Comparison of ENCODE assay signal across 8 cellular contexts in the genomic region with DNA sequence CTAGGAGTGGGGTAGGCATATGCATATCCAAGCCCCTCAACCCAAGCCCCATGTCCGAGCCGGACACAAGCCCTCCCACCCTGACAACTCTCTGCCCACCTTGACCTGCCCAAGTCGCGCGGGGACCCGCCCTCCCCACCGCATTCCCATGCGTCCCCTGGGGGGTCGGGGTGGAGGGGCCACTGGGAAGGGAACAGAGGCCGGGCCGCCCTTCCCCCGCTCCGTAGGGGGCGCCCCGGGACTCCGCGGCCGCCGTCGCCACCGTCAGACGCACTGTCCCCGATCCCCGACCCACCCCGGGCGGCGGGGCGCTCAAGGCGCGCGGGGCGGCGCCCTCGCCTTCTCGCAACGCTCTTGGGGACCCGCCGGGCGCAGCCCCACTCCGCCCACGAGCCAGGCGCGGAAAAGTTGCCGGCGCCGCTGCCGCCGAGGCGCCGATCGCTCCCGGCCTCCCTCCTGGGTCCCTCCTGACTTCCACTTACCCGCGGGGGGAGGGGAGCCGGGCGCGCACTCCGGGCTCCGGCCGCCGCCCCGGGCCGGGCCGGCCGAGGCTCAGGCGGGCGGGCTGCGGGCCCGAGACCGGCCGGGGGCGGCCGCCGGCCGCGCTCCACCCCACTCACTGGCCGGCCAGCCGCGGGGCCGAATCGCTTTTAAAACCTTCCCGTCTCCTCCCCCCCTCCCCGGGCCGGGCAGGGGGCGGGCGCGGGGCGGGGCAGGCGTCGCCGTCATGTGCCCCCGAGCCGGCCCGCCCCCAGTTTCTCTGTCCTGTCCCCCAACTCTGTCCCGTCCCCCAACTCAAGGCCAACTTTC. TPM values are rescaled to one million over a fixed set of nuclear protein-coding genes. Genes with fewer than 3 reads are reported as not detected.
DNase-seq lines count a peak whose midpoint lies in the region; ATAC-seq and TF ChIP-seq lines count a peak whose summit lies in the region.

No MANE protein-coding gene starts in this region.

- H3K9me3 Mint-ChIP-seq in activated naive CD4-positive, alpha-beta T cell treated with anti-CD3 and anti-CD28 coated beads, Interleukin-2, amount 50 U/mL, for 72 hours, result no peaks in the 10 kb centered on the region
- peaks cover 3% of the 10 kb centered on the region for H3K9me3 Mint-ChIP-seq in glutamatergic neuron (ENCODE audit: unreplicated experiment)

- no peak for ATAC-seq in activated naive CD4-positive, alpha-beta T cell treated with anti-CD3 and anti-CD28 coated beads, Interleukin-2, amount 50 U/mL, for 72 hours
- ATAC-seq in omental fat pad (ENCODE audit: low FRiP score), result peak; percentile 46
- ATAC-seq in GM21723 (IDR thresholded peaks at IDR 0.05; ENCODE audit: unreplicated experiment), result no peak
- no peak for ATAC-seq in GM18861 (IDR thresholded peaks at IDR 0.05; ENCODE audit: unreplicated experiment)

- peaks cover 4% of the 10 kb centered on the region for H3K27me3 Mint-ChIP-seq in glutamatergic neuron (ENCODE audit: unreplicated experiment)

- peak overlapping the region; percentile 82 for H3K4me3 Mint-ChIP-seq in glutamatergic neuron (ENCODE audit: unreplicated experiment)

- peak overlapping the region; percentile 98 for H3K27ac Mint-ChIP-seq in activated naive CD4-positive, alpha-beta T cell treated with anti-CD3 and anti-CD28 coated beads, Interleukin-2, amount 50 U/mL, for 72 hours
- no peak overlapping the region for H3K27ac Mint-ChIP-seq in glutamatergic neuron (ENCODE audit: unreplicated experiment)

- H3K4me1 Mint-ChIP-seq in glutamatergic neuron (ENCODE audit: low read depth, unreplicated experiment), result peaks cover 1% of the 10 kb centered on the region

- peaks cover 23 to 28% of the 10 kb centered on the region in 2 donors for H3K36me3 Mint-ChIP-seq in activated naive CD4-positive, alpha-beta T cell treated with anti-CD3 and anti-CD28 coated beads, Interleukin-2, amount 50 U/mL, for 72 hours
- H3K36me3 Mint-ChIP-seq in glutamatergic neuron (ENCODE audit: unreplicated experiment), result no peaks in the 10 kb centered on the region

- peak; percentile 90 for DNase-seq in AG20443 (ENCODE audit: low spot score)
- DNase-seq in GM20000 (ENCODE audit: low spot score), result peak; percentile 92
- peak; percentile 80 for DNase-seq in RPMI8226
- peak; percentile 71 to 74 for DNase-seq in activated naive CD4-positive, alpha-beta T cell treated with anti-CD3 and anti-CD28 coated beads, Interleukin-2, amount 50 U/mL, for 72 hours (ENCODE audit: low spot score in 2 of 2)
- no peak for DNase-seq in glutamatergic neuron
- no peak for DNase-seq in omental fat pad (ENCODE audit: low spot score)

- TF ChIP-seq CTCF in GM20000 (IDR thresholded peaks at IDR 0.05; ENCODE audit: extremely low read depth, missing control alignments), result peak; percentile 3
- TF ChIP-seq CTCF in glutamatergic neuron (IDR thresholded peaks at IDR 0.05; ENCODE audit: partially characterized antibody, unreplicated experiment), result no peak
- TF ChIP-seq CTCF in omental fat pad (IDR thresholded peaks at IDR 0.05), result no peak

RNA-seq across cellular contexts. Expression of a gene that starts 34.4 kb away (rescaled TPM):
- under 1 TPM; 0.88 to 0.98 TPM for total RNA-seq in activated naive CD4-positive, alpha-beta T cell treated with anti-CD3 and anti-CD28 coated beads, Interleukin-2, amount 50 U/mL, for 72 hours
- total RNA-seq in glutamatergic neuron (ENCODE audit: unreplicated experiment) (not detected), omental fat pad (not detected)

RNA-seq across cellular contexts. Expression of a gene that starts 47.3 kb away (rescaled TPM):
- total RNA-seq in activated naive CD4-positive, alpha-beta T cell treated with anti-CD3 and anti-CD28 coated beads, Interleukin-2, amount 50 U/mL, for 72 hours, result 1 to 10 TPM; 6.3 to 8.8 TPM
- total RNA-seq in glutamatergic neuron (ENCODE audit: unreplicated experiment) (46.0 TPM), omental fat pad (1 to 10 TPM; 3.8 to 5.2 (median 4.6) TPM)

Comparison
In these comparisons a context has a peak if more than half of its experiments do, and no peak if none do; other contexts are left out.
1. DNase-seq: peak in AG20443 (single experiment), GM20000 (single experiment), RPMI8226 (single experiment) and activated naive CD4-positive, alpha-beta T cell treated with anti-CD3 and anti-CD28 coated beads, Interleukin-2, amount 50 U/mL, for 72 hours (2 of 2); none in glutamatergic neuron (single experiment) and omental fat pad (single experiment).